In the genomic region with DNA sequence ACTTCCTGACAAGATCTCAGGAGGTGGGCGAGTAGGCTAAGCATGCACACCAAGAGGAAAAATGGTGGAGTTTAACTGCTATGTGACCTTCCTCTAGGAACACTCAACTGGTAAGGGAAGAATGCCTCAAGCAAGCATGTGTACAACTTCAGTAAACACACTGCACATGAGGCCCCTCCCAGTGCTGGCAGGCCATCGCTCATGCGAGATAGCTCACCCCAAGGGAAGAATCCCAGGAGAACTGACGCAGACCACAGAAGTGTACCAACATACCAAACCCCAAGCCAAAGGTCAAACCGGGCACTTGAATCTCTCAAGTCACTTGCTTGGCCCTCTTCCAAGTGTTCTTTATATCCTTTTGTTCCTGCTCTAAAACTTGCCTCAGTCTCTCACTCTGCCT, we compare ENCODE assay signal across 15 cellular contexts. TPM values are rescaled to one million over a fixed set of nuclear protein-coding genes. Genes with fewer than 3 reads are reported as not detected.
DNase-seq lines count a peak whose midpoint lies in the region; ATAC-seq and TF ChIP-seq lines count a peak whose summit lies in the region.
"Had no signal": no experiment of that assay in that cellular context is flagged by ENCODE, and none has a peak within 500 bp of the region (broad histone marks: within the 10 kb centered on the region; RNA-seq: fewer than 3 reads in every experiment).

No MANE protein-coding gene starts in this region.

- H3K23ac ChIP-seq in mesenchymal stem cell (ENCODE audit: low read length in 2 of 2), result no peak overlapping the region

- H2AFZ ChIP-seq in mesenchymal stem cell (ENCODE audit: low read depth, low read length), result no peak overlapping the region

- H3K4me1 ChIP-seq in colonic mucosa (no peaks in the 10 kb centered on the region), mesenchymal stem cell (ENCODE audit: control insufficient read depth, insufficient read depth, low read depth, low read length) (no peaks in the 10 kb centered on the region), transverse colon (no peaks in the 10 kb centered on the region)

- H3K79me1 ChIP-seq in mesenchymal stem cell (replicated peaks; ENCODE audit: low read length, poor library complexity, severe bottlenecking), result no peaks in the 10 kb centered on the region

- H3K4me2 ChIP-seq in mesenchymal stem cell (ENCODE audit: low read length, poor library complexity, severe bottlenecking), result no peak overlapping the region

- no peak for TF ChIP-seq EP300 in transverse colon (IDR thresholded peaks at IDR 0.05; ENCODE audit: low read depth)

- H3K4me3 Mint-ChIP-seq in type B pancreatic cell, result no peak overlapping the region

- H3K4me3 ChIP-seq in colonic mucosa (no peak overlapping the region), mesenchymal stem cell (ENCODE audit: insufficient read depth in 1 of 2, low read depth in 1 of 2, low read length in 2 of 2) (no peak overlapping the region), transverse colon (no peak overlapping the region)

- peaks cover 11% of the 10 kb centered on the region for H3K9me3 Mint-ChIP-seq in type B pancreatic cell

- H3K9ac ChIP-seq in colonic mucosa (ENCODE audit: low read depth in 2 of 2, low read length in 2 of 2) (no peak overlapping the region), mesenchymal stem cell (ENCODE audit: low read length) (no peak overlapping the region)

- no peaks in the 10 kb centered on the region for H3K4me1 Mint-ChIP-seq in type B pancreatic cell (ENCODE audit: unreplicated experiment)

- H3K27me3 Mint-ChIP-seq in type B pancreatic cell, result peaks cover 16% of the 10 kb centered on the region

- no peak for ATAC-seq in activated CD4-positive, CD25-positive, alpha-beta regulatory T cell treated with anti-CD3 and anti-CD28 coated beads, Interleukin-2, amount 50 U/mL, for 24 hours
- ATAC-seq: Right ventricle myocardium inferior had no signal

- no peak overlapping the region for H3K18ac ChIP-seq in mesenchymal stem cell (ENCODE audit: low read depth in 1 of 2, low read length in 2 of 2)

- no peak overlapping the region for H4K8ac ChIP-seq in mesenchymal stem cell (ENCODE audit: low read length)

- DNase-seq in M059J (ENCODE audit: low read depth) (peak; percentile 18), colonic mucosa (peak; percentile 55), mesenchymal stem cell (peak; percentile 20), transverse colon (peak; percentile 53), type B pancreatic cell (ENCODE audit: extremely low spot score, unreplicated experiment) (no peak), hypothalamus (lab: John Stamatoyannopoulos, UW) (no peak)
- DNase-seq: DND-41, MM.1S, NCI-H1092 treated with DMSO at 0.1 percent for 48 hours, NCI-H2081, NCI-H2171 treated with DMSO at 0.1 percent for 48 hours, NCI-H446 treated with DMSO at 0.1 percent for 48 hours had no signal

- TF ChIP-seq POLR2A in transverse colon (IDR thresholded peaks at IDR 0.05), result no peak

- H3K27ac ChIP-seq in colonic mucosa (no peak overlapping the region), mesenchymal stem cell (ENCODE audit: low read length, poor library complexity, severe bottlenecking) (no peak overlapping the region), transverse colon (no peak overlapping the region)
- H3K27ac ChIP-seq: C4-2B had no signal

- H3K9me3 ChIP-seq in colonic mucosa (no peaks in the 10 kb centered on the region), mesenchymal stem cell (ENCODE audit: control insufficient read depth, low read length) (peaks cover 14% of the 10 kb centered on the region), transverse colon (no peaks in the 10 kb centered on the region)

- no peak overlapping the region for H3K14ac ChIP-seq in mesenchymal stem cell (ENCODE audit: low read length in 2 of 2)

- H2BK5ac ChIP-seq in mesenchymal stem cell (ENCODE audit: low read depth, low read length, poor library complexity, severe bottlenecking), result no peak overlapping the region

- H3K36me3 ChIP-seq in colonic mucosa, result no peaks in the 10 kb centered on the region
- H3K36me3 ChIP-seq in mesenchymal stem cell (ENCODE audit: control insufficient read depth in 1 of 2, insufficient read depth in 2 of 2, low read depth in 1 of 2, low read length in 2 of 2), result no peaks in the 10 kb centered on the region
- H3K36me3 ChIP-seq in transverse colon, result no peaks in the 10 kb centered on the region

- in situ Hi-C loops in transverse colon (cut with MboI; ENCODE audit: low pct_ligation_motif_present in 1 of 4, low pct_unique_long_range_greater_than_20kb in 1 of 4, low sequenced_read_pairs in 3 of 4), result no loop called here

- no peak overlapping the region for H2BK12ac ChIP-seq in mesenchymal stem cell (ENCODE audit: low read length in 2 of 2)

- no peak overlapping the region for H2BK120ac ChIP-seq in mesenchymal stem cell (ENCODE audit: low read depth, low read length)

- 56% methylated on average over 5 of the region's 5 CpGs for WGBS in mesenchymal stem cell
- WGBS in transverse colon (ENCODE audit: low coverage in 1 of 2), 2 donors, result 44 to 59% methylated on average over 2 to 5 of the region's 5 CpGs

- H2AK5ac ChIP-seq in mesenchymal stem cell (ENCODE audit: low read length, severe bottlenecking), result no peak overlapping the region

- H2BK15ac ChIP-seq in mesenchymal stem cell (ENCODE audit: low read depth, poor library complexity, severe bottlenecking), result no peak overlapping the region

- H3K27me3 ChIP-seq in colonic mucosa, result no peaks in the 10 kb centered on the region
- H3K27me3 ChIP-seq in mesenchymal stem cell (ENCODE audit: control insufficient read depth in 1 of 2, insufficient read depth in 1 of 2, low read length in 2 of 2), result peaks cover 4 to 8% of the 10 kb centered on the region in 2 experiments
- H3K27me3 ChIP-seq in transverse colon, result no peaks in the 10 kb centered on the region

- no peak overlapping the region for H3K27ac Mint-ChIP-seq in type B pancreatic cell

- H4K91ac ChIP-seq in mesenchymal stem cell (ENCODE audit: low read length), result no peak overlapping the region

- no peak for TF ChIP-seq CTCF in colonic mucosa (IDR thresholded peaks at IDR 0.05)
- TF ChIP-seq CTCF in transverse colon (IDR thresholded peaks at IDR 0.05), result no peak
- no peak for TF ChIP-seq CTCF in type B pancreatic cell (conservative IDR thresholded peaks at IDR 0.05)

- intact Hi-C loops in colonic mucosa (cut with DNase I), result no loop called here
- intact Hi-C loops in transverse colon (cut with DNase I; ENCODE audit: low total_unique reads), result no loop called here

- no peak overlapping the region for H3K4ac ChIP-seq in mesenchymal stem cell (ENCODE audit: low read depth in 1 of 2, low read length in 2 of 2)

- no peaks in the 10 kb centered on the region for H3K36me3 Mint-ChIP-seq in type B pancreatic cell

RNA-seq across cellular contexts. Expression of a gene that starts 40.5 kb away (rescaled TPM):
- total RNA-seq in M059J (2014; rRNA removed; shearing (Covaris generic)), result 39.0 and 65.1 TPM in 2 replicates
- total RNA-seq in colonic mucosa, result 10 to 100 TPM; 47.4 to 67.3 TPM
- 128 TPM for polyA plus RNA-seq in mesenchymal stem cell (2013, experiment 1 of 2)
- polyA plus RNA-seq in mesenchymal stem cell (2013, experiment 2 of 2), result 130 TPM
- total RNA-seq in transverse colon, result 10 to 100 TPM; 16.5 to 48.8 (median 36.8) TPM
- 39.9 and 66.3 TPM in 2 replicates for total RNA-seq in type B pancreatic cell (ENCODE audit: low replicate concordance)

Comparison
In these comparisons a context has a peak if more than half of its experiments do, and no peak if none do; other contexts are left out.
1. DNase-seq: peak in M059J (single experiment), colonic mucosa (single experiment), mesenchymal stem cell (single experiment) and transverse colon (single experiment); none in type B pancreatic cell (single experiment) and hypothalamus (0 of 51).